In genomic region chr3:9946112-9947024, GRCh38 we compare ENCODE assay signal across 1 cellular context.
TF ChIP-seq lines count a peak whose summit lies in the region.

No MANE protein-coding gene starts in this region.

TF ChIP-seq in WTC11, 78 proteins besides CTCF, POLR2A, EP300 and RAD21 (continued from another document):
- TF ChIP-seq, protein P1, sequence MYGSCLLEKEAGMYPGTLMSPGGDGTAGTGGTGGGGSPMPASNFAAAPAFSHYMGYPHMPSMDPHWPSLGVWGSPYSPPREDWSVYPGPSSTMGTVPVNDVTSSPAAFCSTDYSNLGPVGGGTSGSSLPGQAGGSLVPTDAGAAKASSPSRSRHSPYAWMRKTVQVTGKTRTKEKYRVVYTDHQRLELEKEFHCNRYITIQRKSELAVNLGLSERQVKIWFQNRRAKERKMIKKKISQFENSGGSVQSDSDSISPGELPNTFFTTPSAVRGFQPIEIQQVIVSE (CRISPR knock-in tag; IDR thresholded peaks at IDR 0.05; ENCODE audit: borderline replicate concordance), result no peak
- TF ChIP-seq ELF4 (CRISPR knock-in tag; IDR thresholded peaks at IDR 0.05; ENCODE audit: low read depth) (no peak), ATF6 (CRISPR knock-in tag; IDR thresholded peaks at IDR 0.05) (no peak), AR (CRISPR knock-in tag; IDR thresholded peaks at IDR 0.05) (no peak), HMGA2 (CRISPR knock-in tag; IDR thresholded peaks at IDR 0.05) (no peak), NFATC4 (CRISPR knock-in tag; IDR thresholded peaks at IDR 0.05) (no peak), NR3C1 (CRISPR knock-in tag; conservative IDR thresholded peaks at IDR 0.05; ENCODE audit: low read depth) (peak; percentile 69; the same call in 1 of the 2 replicates), SMAD4 (CRISPR knock-in tag; IDR thresholded peaks at IDR 0.05) (no peak), RELA (CRISPR knock-in tag; IDR thresholded peaks at IDR 0.05; ENCODE audit: borderline replicate concordance) (peak; percentile 83; the same call in 1 of the 2 replicates), TEAD4 (CRISPR knock-in tag; IDR thresholded peaks at IDR 0.05) (no peak), ZNF425 (CRISPR knock-in tag; conservative IDR thresholded peaks at IDR 0.05) (no peak), GRHL2 (CRISPR knock-in tag; IDR thresholded peaks at IDR 0.05; ENCODE audit: insufficient replicate concordance, severe bottlenecking) (no peak)
- TF ChIP-seq, protein P2, sequence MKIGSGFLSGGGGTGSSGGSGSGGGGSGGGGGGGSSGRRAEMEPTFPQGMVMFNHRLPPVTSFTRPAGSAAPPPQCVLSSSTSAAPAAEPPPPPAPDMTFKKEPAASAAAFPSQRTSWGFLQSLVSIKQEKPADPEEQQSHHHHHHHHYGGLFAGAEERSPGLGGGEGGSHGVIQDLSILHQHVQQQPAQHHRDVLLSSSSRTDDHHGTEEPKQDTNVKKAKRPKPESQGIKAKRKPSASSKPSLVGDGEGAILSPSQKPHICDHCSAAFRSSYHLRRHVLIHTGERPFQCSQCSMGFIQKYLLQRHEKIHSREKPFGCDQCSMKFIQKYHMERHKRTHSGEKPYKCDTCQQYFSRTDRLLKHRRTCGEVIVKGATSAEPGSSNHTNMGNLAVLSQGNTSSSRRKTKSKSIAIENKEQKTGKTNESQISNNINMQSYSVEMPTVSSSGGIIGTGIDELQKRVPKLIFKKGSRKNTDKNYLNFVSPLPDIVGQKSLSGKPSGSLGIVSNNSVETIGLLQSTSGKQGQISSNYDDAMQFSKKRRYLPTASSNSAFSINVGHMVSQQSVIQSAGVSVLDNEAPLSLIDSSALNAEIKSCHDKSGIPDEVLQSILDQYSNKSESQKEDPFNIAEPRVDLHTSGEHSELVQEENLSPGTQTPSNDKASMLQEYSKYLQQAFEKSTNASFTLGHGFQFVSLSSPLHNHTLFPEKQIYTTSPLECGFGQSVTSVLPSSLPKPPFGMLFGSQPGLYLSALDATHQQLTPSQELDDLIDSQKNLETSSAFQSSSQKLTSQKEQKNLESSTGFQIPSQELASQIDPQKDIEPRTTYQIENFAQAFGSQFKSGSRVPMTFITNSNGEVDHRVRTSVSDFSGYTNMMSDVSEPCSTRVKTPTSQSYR (CRISPR knock-in tag; IDR thresholded peaks at IDR 0.05), result peak; percentile 4; the same call in 1 of the 2 replicates
- TF ChIP-seq, protein P3, sequence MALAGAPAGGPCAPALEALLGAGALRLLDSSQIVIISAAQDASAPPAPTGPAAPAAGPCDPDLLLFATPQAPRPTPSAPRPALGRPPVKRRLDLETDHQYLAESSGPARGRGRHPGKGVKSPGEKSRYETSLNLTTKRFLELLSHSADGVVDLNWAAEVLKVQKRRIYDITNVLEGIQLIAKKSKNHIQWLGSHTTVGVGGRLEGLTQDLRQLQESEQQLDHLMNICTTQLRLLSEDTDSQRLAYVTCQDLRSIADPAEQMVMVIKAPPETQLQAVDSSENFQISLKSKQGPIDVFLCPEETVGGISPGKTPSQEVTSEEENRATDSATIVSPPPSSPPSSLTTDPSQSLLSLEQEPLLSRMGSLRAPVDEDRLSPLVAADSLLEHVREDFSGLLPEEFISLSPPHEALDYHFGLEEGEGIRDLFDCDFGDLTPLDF (CRISPR knock-in tag; IDR thresholded peaks at IDR 0.05), result peak; percentile 66; the same call in 1 of the 2 replicates
- TF ChIP-seq, protein P4, sequence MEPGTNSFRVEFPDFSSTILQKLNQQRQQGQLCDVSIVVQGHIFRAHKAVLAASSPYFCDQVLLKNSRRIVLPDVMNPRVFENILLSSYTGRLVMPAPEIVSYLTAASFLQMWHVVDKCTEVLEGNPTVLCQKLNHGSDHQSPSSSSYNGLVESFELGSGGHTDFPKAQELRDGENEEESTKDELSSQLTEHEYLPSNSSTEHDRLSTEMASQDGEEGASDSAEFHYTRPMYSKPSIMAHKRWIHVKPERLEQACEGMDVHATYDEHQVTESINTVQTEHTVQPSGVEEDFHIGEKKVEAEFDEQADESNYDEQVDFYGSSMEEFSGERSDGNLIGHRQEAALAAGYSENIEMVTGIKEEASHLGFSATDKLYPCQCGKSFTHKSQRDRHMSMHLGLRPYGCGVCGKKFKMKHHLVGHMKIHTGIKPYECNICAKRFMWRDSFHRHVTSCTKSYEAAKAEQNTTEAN (CRISPR knock-in tag; IDR thresholded peaks at IDR 0.05), result peak; percentile 12; the same call in 1 of the 2 replicates
